35 cellular contexts compared by ENCODE assay signal in genomic region chr2:211141646-211142045, GRCh38.
"Had no signal": no experiment of that assay in that cellular context is flagged by ENCODE, and none has a peak within 500 bp of the region (broad histone marks: within the 10 kb centered on the region; RNA-seq: fewer than 3 reads in every experiment).

No MANE protein-coding gene starts in this region.

- H2AFZ ChIP-seq: PC-9 had no signal

- H3K36me3 ChIP-seq: cardiac muscle cell, MG63 had no signal

- H3K4me2 ChIP-seq: PC-9 had no signal

- H3K4me3 ChIP-seq: cardiac muscle cell, K562, MG63, PC-9 had no signal

- FAIRE-seq: K562, RCC 7860 had no signal

- H3K27me3 ChIP-seq: cardiac muscle cell, MG63 had no signal

- H3K27ac ChIP-seq: cardiac muscle cell, PC-9, RWPE1, VCaP had no signal

- DNase-seq: activated B cell treated with CpG ODN at 0.5 μM for 24 hours; activated CD4-positive, alpha-beta memory T cell treated with anti-CD3 and anti-CD28 coated beads, Interleukin-2, amount 10 ng/mL, durations not matched to agents 7 days and 5 days; activated CD4-positive, alpha-beta T cell treated with anti-CD3 and anti-CD28 coated beads for 4 hours; activated CD4-positive, alpha-beta T cell treated with anti-CD3 and anti-CD28 coated beads, Interleukin-2, amount 50 U/mL, for 1 hour; activated CD4-positive, CD25-positive, alpha-beta regulatory T cell treated with anti-CD3 and anti-CD28 coated beads, Interleukin-2, amount 50 U/mL, for 72 hours; activated CD8-positive, alpha-beta memory T cell treated with anti-CD3 and anti-CD28 coated beads for 24 hours; activated CD8-positive, alpha-beta memory T cell treated with anti-CD3 and anti-CD28 coated beads, Interleukin-2, amount 10 ng/mL, durations not matched to agents 7 days and 5 days; activated CD8-positive, alpha-beta memory T cell treated with anti-CD3 and anti-CD28 coated beads, Interleukin-2, amount 50 U/mL, for 48 hours; activated effector memory CD4-positive, alpha-beta T cell treated with Interleukin-2 at 50 U/mL for 16 hours; activated naive CD4-positive, alpha-beta T cell treated with anti-CD3 and anti-CD28 coated beads, Interleukin-2, amount 10 ng/mL, durations not matched to agents 7 days and 5 days; activated naive CD8-positive, alpha-beta T cell treated with anti-CD3 and anti-CD28 coated beads, Interleukin-2, amount 50 U/mL, for 24 hours; activated T-cell treated with anti-CD3 and anti-CD28 coated beads, Interleukin-2, amount 50 U/mL, for 48 hours; amniotic stem cell; aorta; MG63; MV-4-11; NCI-H1092; NCI-H1436 treated with DMSO at 0.1 percent for 48 hours; NCI-H1694 treated with DMSO at 0.1 percent for 48 hours; NCI-H2029; NCI-H345; NCI-H510A; NCI-H526; NCI-H748 treated with DMSO at 0.1 percent for 48 hours; NK-92 treated with Interleukin-12 subunit alpha and Interleukin-12 subunit beta, amount 100 ng/mL, for 24 hours; PC-9; SIG-M5; T-helper 1 cell; T-helper 2 cell; T-helper 9 cell had no signal
